8 cellular contexts compared by ENCODE assay signal in the genomic region with DNA sequence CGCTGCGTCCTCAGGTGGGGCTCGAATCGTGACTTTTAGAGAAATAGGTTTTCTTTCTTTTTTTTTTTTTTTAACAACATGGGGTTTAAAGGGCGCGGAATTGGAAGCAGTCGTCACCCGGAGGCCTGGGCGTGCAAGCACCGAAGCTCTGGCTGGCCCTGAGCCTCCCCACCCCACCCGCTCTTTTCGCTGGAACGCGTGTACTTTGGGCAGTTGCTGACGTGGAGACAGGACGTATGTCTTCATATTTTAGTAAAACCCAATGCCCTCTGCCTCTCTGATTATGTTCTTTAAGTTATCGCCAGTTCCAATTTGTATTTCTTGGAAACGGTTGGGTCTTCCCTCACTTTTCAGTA. TPM values are rescaled to one million over a fixed set of nuclear protein-coding genes. Genes with fewer than 3 reads are reported as not detected.
A peak's percentile ranks its signal among the peaks of the same experiment; 100 is the strongest.
DNase-seq lines count a peak whose midpoint lies in the region; ATAC-seq and TF ChIP-seq lines count a peak whose summit lies in the region.

No MANE protein-coding gene starts in this region.

- POLR2A ChIA-PET in CD4-positive, alpha-beta T cell (lab: Charles Lee), result interaction anchor here (0.5 to 3.9 kb wide), 8 partner anchors 63 to 633 kb away, joined by 3 to 45 read pairs (median 6); a partner anchor contains a TSS
- POLR2A ChIA-PET in activated CD8-positive, alpha-beta T cell treated with anti-CD3 and anti-CD28 coated beads, Interleukin-2, amount 10 ng/mL, durations not matched to agents 7 days and 5 days (lab: Charles Lee), result interaction anchor here (0.6 to 4.9 kb wide), 13 partner anchors 9 to 233 kb away, joined by 3 to 32 read pairs (median 3); a partner anchor contains a TSS

- peak overlapping the region; percentile 97 for H3K4me3 Mint-ChIP-seq in CD4-positive, alpha-beta T cell
- peak overlapping the region; percentile 89 for H3K4me3 Mint-ChIP-seq in activated CD8-positive, alpha-beta T cell treated with anti-CD3 and anti-CD28 coated beads, Interleukin-2, amount 10 ng/mL, durations not matched to agents 7 days and 5 days

- H3K4me1 Mint-ChIP-seq in CD4-positive, alpha-beta T cell (ENCODE audit: low read depth), result peaks cover 21% of the 10 kb centered on the region
- H3K4me1 Mint-ChIP-seq in activated CD8-positive, alpha-beta T cell treated with anti-CD3 and anti-CD28 coated beads, Interleukin-2, amount 10 ng/mL, durations not matched to agents 7 days and 5 days (ENCODE audit: low read depth), result peaks cover 17% of the 10 kb centered on the region

- H3K36me3 ChIP-seq in neuron (ENCODE audit: insufficient read depth, low read length), result peaks cover 6% of the 10 kb centered on the region

- peaks cover 8% of the 10 kb centered on the region for H3K4me1 ChIP-seq in neuron (ENCODE audit: insufficient read depth, low read length)

- TF ChIP-seq CTCF in CD4-positive, alpha-beta T cell (IDR thresholded peaks at IDR 0.05), result no peak

- H3K27me3 ChIP-seq in CD4-positive, alpha-beta T cell (ENCODE audit: control insufficient read depth, insufficient read depth, low read length), result no peaks in the 10 kb centered on the region
- H3K27me3 ChIP-seq in neuron (ENCODE audit: insufficient read depth, low read length), result no peaks in the 10 kb centered on the region

- H3K27ac Mint-ChIP-seq in CD4-positive, alpha-beta T cell, result peak overlapping the region; percentile 93
- peak overlapping the region; percentile 97 for H3K27ac Mint-ChIP-seq in activated CD8-positive, alpha-beta T cell treated with anti-CD3 and anti-CD28 coated beads, Interleukin-2, amount 10 ng/mL, durations not matched to agents 7 days and 5 days

- DNase-seq in CD4-positive, alpha-beta T cell, result peak in 4 of 10 experiments; percentile 12 to 42 (median 28)
- DNase-seq in Jurkat, Clone E6-1 (ENCODE audit: low read depth, low spot score), result peak; percentile 15
- peak; percentile 69 for DNase-seq in activated CD8-positive, alpha-beta T cell treated with anti-CD3 and anti-CD28 coated beads, Interleukin-2, amount 10 ng/mL, durations not matched to agents 7 days and 5 days
- peak; percentile 45 for DNase-seq in fibroblast of the conjunctiva (ENCODE audit: low read depth)
- no peak for DNase-seq in superior temporal gyrus (ENCODE audit: extremely low spot score)
- no peak for DNase-seq in NCI-H128 (lab: John Stamatoyannopoulos, UW; ENCODE audit: unreplicated experiment)

- H3K36me3 Mint-ChIP-seq in CD4-positive, alpha-beta T cell (ENCODE audit: low read depth), result peaks cover 13% of the 10 kb centered on the region
- peaks cover 19% of the 10 kb centered on the region for H3K36me3 Mint-ChIP-seq in activated CD8-positive, alpha-beta T cell treated with anti-CD3 and anti-CD28 coated beads, Interleukin-2, amount 10 ng/mL, durations not matched to agents 7 days and 5 days (ENCODE audit: low read depth)

- H3K9me3 Mint-ChIP-seq in CD4-positive, alpha-beta T cell, result no peaks in the 10 kb centered on the region
- H3K9me3 Mint-ChIP-seq in activated CD8-positive, alpha-beta T cell treated with anti-CD3 and anti-CD28 coated beads, Interleukin-2, amount 10 ng/mL, durations not matched to agents 7 days and 5 days (ENCODE audit: insufficient read depth), result no peaks in the 10 kb centered on the region

- no peaks in the 10 kb centered on the region for H3K27me3 Mint-ChIP-seq in CD4-positive, alpha-beta T cell
- no peaks in the 10 kb centered on the region for H3K27me3 Mint-ChIP-seq in activated CD8-positive, alpha-beta T cell treated with anti-CD3 and anti-CD28 coated beads, Interleukin-2, amount 10 ng/mL, durations not matched to agents 7 days and 5 days (ENCODE audit: low read depth)

- H3K9me3 ChIP-seq in CD4-positive, alpha-beta T cell (ENCODE audit: control insufficient read depth, low read length), result no peaks in the 10 kb centered on the region
- no peaks in the 10 kb centered on the region for H3K9me3 ChIP-seq in neuron (ENCODE audit: low read length)

- peak; percentile 30 for ATAC-seq in CD4-positive, alpha-beta T cell (ENCODE audit: poor library complexity)
- ATAC-seq in GM19452 (IDR thresholded peaks at IDR 0.05; ENCODE audit: unreplicated experiment), result peak; percentile 24
- ATAC-seq in activated CD8-positive, alpha-beta T cell treated with anti-CD3 and anti-CD28 coated beads, Interleukin-2, amount 10 ng/mL, durations not matched to agents 7 days and 5 days, result peak; percentile 42

- peak overlapping the region; percentile 81 for H2AFZ ChIP-seq in neuron (ENCODE audit: low read depth, low read length)

- peak overlapping the region; percentile 88 for H3K4me3 ChIP-seq in Jurkat, Clone E6-1 (ENCODE audit: low read length)
- H3K4me3 ChIP-seq in neuron (ENCODE audit: low read length), result peak overlapping the region; percentile 92

- CTCF ChIA-PET in CD4-positive, alpha-beta T cell (lab: Charles Lee), result interaction anchor here (0.7 to 2.5 kb wide), 2 partner anchors 65 to 77 kb away, joined by 3 to 11 read pairs; a partner anchor contains a TSS
- CTCF ChIA-PET in activated CD8-positive, alpha-beta T cell treated with anti-CD3 and anti-CD28 coated beads, Interleukin-2, amount 10 ng/mL, durations not matched to agents 7 days and 5 days (lab: Charles Lee), result interaction anchor here (0.8 to 3.1 kb wide), 8 partner anchors 9 to 77 kb away, joined by 3 to 25 read pairs (median 4); a partner anchor contains a TSS

- intact Hi-C loops in CD4-positive, alpha-beta T cell (cut with DNase I, micrococcal nuclease), result loop anchor here (1.0 to 5.0 kb wide), 4 partner anchors 63 to 175 kb away; a partner anchor contains a TSS

- peak overlapping the region; percentile 78 for H3K27ac ChIP-seq in CD4-positive, alpha-beta T cell (ENCODE audit: low read depth, low read length)

RNA-seq across cellular contexts. Expression of a gene that starts 0.6 kb away (rescaled TPM):
- total RNA-seq in CD4-positive, alpha-beta T cell, result 1 to 10 TPM in 1 of 2 experiments, under 1 TPM in 1; 0.74 to 1.2 TPM
- polyA plus RNA-seq in Jurkat, Clone E6-1 (2012; ENCODE audit: insufficient read depth, insufficient read length), result 28.3 TPM
- 1 to 10 TPM; 7.2 to 9.4 TPM for total RNA-seq in activated CD8-positive, alpha-beta T cell treated with anti-CD3 and anti-CD28 coated beads, Interleukin-2, amount 10 ng/mL, durations not matched to agents 7 days and 5 days

Comparison
In these comparisons a context has a peak if more than half of its experiments do, and no peak if none do; other contexts are left out.
1. DNase-seq: peak in Jurkat, Clone E6-1 (single experiment), activated CD8-positive, alpha-beta T cell treated with anti-CD3 and anti-CD28 coated beads, Interleukin-2, amount 10 ng/mL, durations not matched to agents 7 days and 5 days (single experiment) and fibroblast of the conjunctiva (single experiment); none in superior temporal gyrus (single experiment) and NCI-H128 (single experiment).
2. Peak in every context shown above with its lines, with median percentiles within 50 percentile points of each other: ATAC-seq.